22 cellular contexts compared by ENCODE assay signal in the genomic region with DNA sequence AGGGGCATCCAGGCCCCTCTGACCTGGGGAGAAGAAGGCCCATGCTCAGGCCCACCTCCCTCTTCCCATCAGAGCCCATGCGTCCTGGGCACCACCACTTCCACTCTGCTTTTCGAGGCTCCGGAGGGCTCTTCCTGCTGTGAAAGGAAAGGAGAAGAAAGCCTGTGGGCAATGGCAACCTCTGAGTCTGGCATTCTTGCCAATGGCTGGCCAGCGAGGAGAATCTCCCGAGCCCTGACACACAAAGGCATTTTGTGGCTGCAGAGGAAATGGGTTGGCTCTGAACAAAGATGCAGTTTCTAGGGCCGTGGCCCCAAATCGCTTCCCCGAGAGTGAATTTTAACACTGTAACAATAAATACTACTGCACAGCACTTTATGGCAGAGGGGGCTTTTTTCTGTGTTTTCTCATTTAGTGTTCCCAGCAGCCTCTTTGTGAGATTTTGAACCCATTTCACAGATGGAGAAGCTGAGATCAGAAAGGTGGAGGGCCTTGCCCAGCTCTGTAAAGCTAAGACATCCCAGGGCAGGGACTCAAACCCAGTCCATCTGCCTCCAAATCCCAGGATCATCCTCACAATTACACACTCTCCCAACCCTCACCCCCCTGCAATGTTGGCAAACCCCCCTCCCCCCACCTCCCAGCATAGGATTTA. TPM values are rescaled to one million over a fixed set of nuclear protein-coding genes. Genes with fewer than 3 reads are reported as not detected.
A peak's percentile ranks its signal among the peaks of the same experiment; 100 is the strongest.
DNase-seq lines count a peak whose midpoint lies in the region; ATAC-seq, FAIRE-seq and TF ChIP-seq lines count a peak whose summit lies in the region.
"Had no signal": no experiment of that assay in that cellular context is flagged by ENCODE, and none has a peak within 500 bp of the region (broad histone marks: within the 10 kb centered on the region; RNA-seq: fewer than 3 reads in every experiment).

No MANE protein-coding gene starts in this region.

- no peak overlapping the region for H2AFZ ChIP-seq in HepG2 (ENCODE audit: low read length)

- TF ChIP-seq EP300 in HepG2 (IDR thresholded peaks at IDR 0.05; ENCODE audit: low read depth in 2 of 2, low read length in 2 of 2) (no peak), HepG2 (CRISPR knock-in tag; IDR thresholded peaks at IDR 0.05; ENCODE audit: borderline replicate concordance) (no peak)

- intact Hi-C loops in HepG2 (cut with micrococcal nuclease; ENCODE audit: unreplicated experiment), result no loop called here
- intact Hi-C loops in right lobe of liver (cut with DNase I), result no loop called here
- intact Hi-C loops in body of pancreas (cut with DNase I), result no loop called here
- intact Hi-C loops in upper lobe of right lung (cut with DNase I), result no loop called here

- H3K9me3 ChIP-seq in HepG2 (ENCODE audit: low read length) (no peaks in the 10 kb centered on the region), right lobe of liver (no peaks in the 10 kb centered on the region), body of pancreas (no peaks in the 10 kb centered on the region), upper lobe of right lung (no peaks in the 10 kb centered on the region)
- H3K9me3 ChIP-seq: BLaER1, Caco-2 had no signal

- H3K79me2 ChIP-seq in HepG2 (ENCODE audit: insufficient read depth, low read length), result no peaks in the 10 kb centered on the region

- POLR2A ChIA-PET in HepG2 (lab: Yijun Ruan, JAX), result no interaction called here
- POLR2A ChIA-PET in naive thymus-derived CD8-positive, alpha-beta T cell (lab: Charles Lee), result no interaction called here

- H3K9me3 Mint-ChIP-seq in naive thymus-derived CD8-positive, alpha-beta T cell, result no peaks in the 10 kb centered on the region
- H3K9me3 Mint-ChIP-seq: CD4-positive, CD25-positive, alpha-beta regulatory T cell; CD8-positive, alpha-beta T cell; H9 had no signal

- BruUV-seq in HepG2 (replicated peaks; lab: Mats Ljungman, UMichigan), result no TSS peak

- no peaks in the 10 kb centered on the region for H3K4me1 Mint-ChIP-seq in naive thymus-derived CD8-positive, alpha-beta T cell
- H3K4me1 Mint-ChIP-seq: B cell had no signal

- in situ Hi-C loops in HepG2 (cut with HindIII; ENCODE audit: extremely low pct_ligation_motif_present, low pct_unique_long_range_greater_than_20kb), result no loop called here

- no peak overlapping the region for H3K27ac Mint-ChIP-seq in naive thymus-derived CD8-positive, alpha-beta T cell
- H3K27ac Mint-ChIP-seq: B cell; CD4-positive, CD25-positive, alpha-beta regulatory T cell; CD8-positive, alpha-beta T cell; H9 had no signal

- H3K9ac ChIP-seq in HepG2 (ENCODE audit: insufficient read depth, low read depth, low read length), result no peak overlapping the region
- H3K9ac ChIP-seq: BLaER1 had no signal

- no peaks in the 10 kb centered on the region for H3K4me1 ChIP-seq in HepG2 (ENCODE audit: insufficient read depth, low read length)
- H3K4me1 ChIP-seq in right lobe of liver, result no peaks in the 10 kb centered on the region
- peaks cover 35% of the 10 kb centered on the region for H3K4me1 ChIP-seq in body of pancreas
- H3K4me1 ChIP-seq in upper lobe of right lung, result no peaks in the 10 kb centered on the region
- H3K4me1 ChIP-seq: BLaER1, Caco-2 had no signal

- no peak overlapping the region for H3K4me3 Mint-ChIP-seq in naive thymus-derived CD8-positive, alpha-beta T cell
- H3K4me3 Mint-ChIP-seq: B cell; CD4-positive, CD25-positive, alpha-beta regulatory T cell; CD8-positive, alpha-beta T cell; H9 had no signal

- H3K36me3 Mint-ChIP-seq in naive thymus-derived CD8-positive, alpha-beta T cell, result no peaks in the 10 kb centered on the region
- H3K36me3 Mint-ChIP-seq: CD4-positive, CD25-positive, alpha-beta regulatory T cell; CD8-positive, alpha-beta T cell had no signal

- no peak for FAIRE-seq in HepG2 (lab: Jason Lieb, UNC)
- FAIRE-seq: A204.1, G401.6, GM12892 had no signal

- peaks cover 2 to 22% (median 9%) of the 10 kb centered on the region in 5 donors for H3K27me3 Mint-ChIP-seq in naive thymus-derived CD8-positive, alpha-beta T cell
- H3K27me3 Mint-ChIP-seq: CD4-positive, CD25-positive, alpha-beta regulatory T cell had no signal

- H3K36me3 ChIP-seq in HepG2 (replicated peaks in 1 of 2; ENCODE audit: control insufficient read depth in 1 of 2, insufficient read depth in 2 of 2, low read length in 2 of 2) (peaks cover 4 to 13% of the 10 kb centered on the region in 2 experiments; a peak in 3 of 5 replicates), right lobe of liver (no peaks in the 10 kb centered on the region), body of pancreas (replicated peaks in 1 of 2; ENCODE audit: insufficient read depth in 1 of 2, low read depth in 2 of 2) (no peaks in the 10 kb centered on the region), upper lobe of right lung (no peaks in the 10 kb centered on the region)
- H3K36me3 ChIP-seq: BLaER1 had no signal

- no peak for TF ChIP-seq POLR2A in HepG2 (IDR thresholded peaks at IDR 0.05; ENCODE audit: insufficient read depth in 1 of 2, low read depth in 2 of 2, low read length in 2 of 2)
- no peak for TF ChIP-seq POLR2A in right lobe of liver (IDR thresholded peaks at IDR 0.05)
- TF ChIP-seq POLR2A in body of pancreas (IDR thresholded peaks at IDR 0.05), result no peak

- ATAC-seq in HepG2 (no peak), right lobe of liver (no peak), body of pancreas (no peak), HG02763 (IDR thresholded peaks at IDR 0.05; ENCODE audit: unreplicated experiment) (no peak), upper lobe of right lung (no peak)
- ATAC-seq in naive thymus-derived CD8-positive, alpha-beta T cell, result no peak
- ATAC-seq: CD8-positive, alpha-beta T cell; HCT116 had no signal

- 74% methylated on average over 8 of the region's 8 CpGs for WGBS in HepG2 (ENCODE audit: low lambda C conversion rate)
- 61% methylated on average over 5 of the region's 8 CpGs for WGBS in right lobe of liver (ENCODE audit: insufficient coverage, low coverage, low lambda C conversion rate, missing lambda C conversion rate)
- WGBS in body of pancreas, 2 donors, result 71 to 76% methylated on average over 8 of the region's 8 CpGs

- CTCF ChIA-PET in HepG2 (lab: Yijun Ruan, JAX; ENCODE audit: low intra/inter-chr PET ratio, low total read pairs), result no interaction called here

- DNase-seq in HepG2 (ENCODE audit: low spot score) (no peak), right lobe of liver (no peak), body of pancreas (no peak), foreskin melanocyte (peak; percentile 65), RKO (ENCODE audit: low spot score) (no peak), upper lobe of right lung (no peak)
- no peak for DNase-seq in naive thymus-derived CD8-positive, alpha-beta T cell
- DNase-seq: Caco-2; CD4-positive, CD25-positive, alpha-beta regulatory T cell; CD8-positive, alpha-beta T cell; DMS153; DND-41; H9 had no signal

- TF ChIP-seq CTCF in HepG2 (CRISPR knock-in tag; IDR thresholded peaks at IDR 0.05), result no peak
- TF ChIP-seq CTCF in right lobe of liver (IDR thresholded peaks at IDR 0.05), result no peak
- no peak for TF ChIP-seq CTCF in body of pancreas (IDR thresholded peaks at IDR 0.05)
- TF ChIP-seq CTCF in upper lobe of right lung (IDR thresholded peaks at IDR 0.05), result no peak

- H3K4me2 ChIP-seq in HepG2 (ENCODE audit: low read depth, low read length), result no peak overlapping the region
- H3K4me2 ChIP-seq: BLaER1 had no signal

- peaks cover 4% of the 10 kb centered on the region; the same call in 1 of the 2 replicates for H4K20me1 ChIP-seq in HepG2 (ENCODE audit: insufficient read depth, low read length)
- H4K20me1 ChIP-seq: BLaER1 had no signal

- H3K27me3 ChIP-seq in HepG2 (ENCODE audit: control insufficient read depth in 1 of 2, insufficient read depth in 2 of 2, low read length in 2 of 2) (no peaks in the 10 kb centered on the region), right lobe of liver (no peaks in the 10 kb centered on the region), body of pancreas (no peaks in the 10 kb centered on the region), upper lobe of right lung (no peaks in the 10 kb centered on the region)
- H3K27me3 ChIP-seq: BLaER1 had no signal

- no peak for TF ChIP-seq RAD21 in HepG2 (CRISPR knock-in tag; IDR thresholded peaks at IDR 0.05)

- no peak overlapping the region for H3K4me3 ChIP-seq in HepG2 (replicated peaks in 1 of 3; ENCODE audit: insufficient read depth in 1 of 3, low read depth in 2 of 3, low read length in 3 of 3)
- no peak overlapping the region for H3K4me3 ChIP-seq in right lobe of liver
- H3K4me3 ChIP-seq in body of pancreas, result no peak overlapping the region
- no peak overlapping the region for H3K4me3 ChIP-seq in upper lobe of right lung
- H3K4me3 ChIP-seq: BLaER1 had no signal

- H3K27ac ChIP-seq in HepG2 (ENCODE audit: extremely low read length, insufficient read depth, low read length), result no peak overlapping the region
- no peak overlapping the region for H3K27ac ChIP-seq in right lobe of liver
- peak overlapping the region in 3 of 4 donors; percentile 22 to 59 (median 54) for H3K27ac ChIP-seq in body of pancreas
- no peak overlapping the region for H3K27ac ChIP-seq in upper lobe of right lung
- H3K27ac ChIP-seq: 22Rv1, BLaER1, C4-2B had no signal

RNA-seq across cellular contexts. Expression of gene TMEM51, which starts 35.7 kb away (rescaled TPM):
- 6.3 and 12.2 TPM in 2 replicates for total RNA-seq in HepG2 (2016; rRNA removed; fragmentation: Illumina TruSeq; extraction: Trizol)
- total RNA-seq in HepG2 (2016; cell fraction: cytosol; rRNA removed; fragmentation: Illumina TruSeq; extraction: Trizol; ENCODE audit: low read depth), result 2.6 and 2.8 TPM in 2 replicates
- 7.0 and 9.8 TPM in 2 replicates for total RNA-seq in HepG2 (2016; cell fraction: insoluble cytoplasmic fraction; rRNA removed; fragmentation: Illumina TruSeq; extraction: Trizol)
- 5.3 and 6.5 TPM in 2 replicates for total RNA-seq in HepG2 (2016; cell fraction: membrane; rRNA removed; fragmentation: Illumina TruSeq; extraction: Trizol)
- 9.7 and 11.5 TPM in 2 replicates for total RNA-seq in HepG2 (2016; cell fraction: nucleus; rRNA removed; fragmentation: Illumina TruSeq; extraction: Trizol)
- 18.5 and 22.3 TPM in 2 replicates for polyA plus RNA-seq in HepG2 (2011; rRNA removed)
- polyA plus RNA-seq in HepG2 (2011; cell fraction: cytosol; rRNA removed), result 20.1 and 23.4 TPM in 2 replicates
- 14.3 and 18.6 TPM in 2 replicates for polyA plus RNA-seq in HepG2 (2011; cell fraction: nucleus; rRNA removed)
- polyA plus RNA-seq in HepG2 (2012), result 8.0 and 11.2 TPM in 2 replicates
- polyA plus RNA-seq in HepG2 (2016; cell fraction: cytosol; fragmentation: Illumina TruSeq; extraction: Trizol; ENCODE audit: low read depth), result 1.9 and 2.3 TPM in 2 replicates
- polyA plus RNA-seq in HepG2 (2016; cell fraction: insoluble cytoplasmic fraction; fragmentation: Illumina TruSeq; extraction: Trizol; ENCODE audit: low read depth), result 8.4 and 8.6 TPM in 2 replicates
- 3.7 and 4.9 TPM in 2 replicates for polyA plus RNA-seq in HepG2 (2016; cell fraction: membrane; fragmentation: Illumina TruSeq; extraction: Trizol; ENCODE audit: low read depth)
- 23.6 and 23.8 TPM in 2 replicates for polyA plus RNA-seq in HepG2 (2016; cell fraction: nucleus; fragmentation: Illumina TruSeq; extraction: Trizol; ENCODE audit: insufficient read depth, low read depth)
- polyA minus RNA-seq in HepG2 (2011; rRNA and poly(A)+ RNA removed; ENCODE audit: low replicate concordance), result 3.2 and 18.3 TPM in 2 replicates
- polyA minus RNA-seq in HepG2 (2011; cell fraction: cytosol; rRNA and poly(A)+ RNA removed), result 8.7 and 9.4 TPM in 2 replicates
- 8.6 and 9.4 TPM in 2 replicates for polyA minus RNA-seq in HepG2 (2011; cell fraction: nucleus; rRNA and poly(A)+ RNA removed)
- 1 to 10 TPM; 1.3 to 5.4 (median 1.9) TPM for total RNA-seq in right lobe of liver
- total RNA-seq in body of pancreas, result 10 to 100 TPM; 26.5 to 36.9 TPM
- 14.7 TPM for total RNA-seq in upper lobe of right lung
- total RNA-seq in naive thymus-derived CD8-positive, alpha-beta T cell, result not detected
- not detected for polyA plus RNA-seq in naive thymus-derived CD8-positive, alpha-beta T cell
- total RNA-seq: CD4-positive, CD25-positive, alpha-beta regulatory T cell; CD8-positive, alpha-beta T cell had no signal
- polyA plus RNA-seq: CD4-positive, CD25-positive, alpha-beta regulatory T cell had no signal

Comparison
In these comparisons a context has a peak if more than half of its experiments do, and no peak if none do; other contexts are left out.
1. H3K27ac ChIP-seq: peak in body of pancreas (3 of 4); none in HepG2 (single experiment), right lobe of liver (0 of 3) and upper lobe of right lung (single experiment).